In the genomic region with DNA sequence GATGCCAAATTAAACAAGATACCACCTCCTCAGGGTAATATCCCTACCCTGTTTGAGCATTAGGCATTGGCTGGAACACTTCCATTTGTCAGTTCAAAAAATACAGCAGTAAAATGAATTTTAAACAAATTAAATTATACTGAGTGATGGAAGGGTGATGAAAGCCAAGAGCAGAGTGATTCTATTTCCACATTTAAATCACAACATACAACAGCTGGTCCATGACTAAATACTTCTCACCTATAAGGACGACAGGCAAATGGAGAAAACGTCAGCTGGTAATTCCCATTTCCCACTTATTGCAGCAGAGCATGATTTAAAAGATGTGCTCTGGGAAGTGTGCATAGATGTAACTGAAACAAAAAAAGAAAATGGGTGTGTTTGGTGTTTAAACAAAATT, we compare ENCODE assay signal across 11 cellular contexts.
"Had no signal": no experiment of that assay in that cellular context is flagged by ENCODE, and none has a peak within 500 bp of the region (broad histone marks: within the 10 kb centered on the region; RNA-seq: fewer than 3 reads in every experiment).

No MANE protein-coding gene starts in this region.

- H3K27ac ChIP-seq: GM23248 had no signal

- FAIRE-seq: H1, H54 had no signal

- H3K4me1 ChIP-seq: HAP-1 had no signal

- H3K9me3 ChIP-seq: HAP-1 had no signal

- ATAC-seq: GM23338, HCT116 had no signal

- H3K36me3 ChIP-seq: HAP-1 had no signal

- DNase-seq: GM23248, GOT3, H7, H9, HCEC 1CT, HFFc6 had no signal

- H3K4me3 ChIP-seq: GM23248, GM23338, HAP-1 had no signal
